ENCODE assay signal across 17 cellular contexts in genomic region chr11:134615041-134615615, GRCh38.
A peak's percentile ranks its signal among the peaks of the same experiment; 100 is the strongest.
DNase-seq lines count a peak whose midpoint lies in the region; ATAC-seq and TF ChIP-seq lines count a peak whose summit lies in the region.
"Had no signal": no experiment of that assay in that cellular context is flagged by ENCODE, and none has a peak within 500 bp of the region (broad histone marks: within the 10 kb centered on the region; RNA-seq: fewer than 3 reads in every experiment).

No MANE protein-coding gene starts in this region.

- no peak for ATAC-seq in activated CD4-positive, alpha-beta T cell treated with anti-CD3 and anti-CD28 coated beads for 36 hours
- ATAC-seq in stimulated activated naive CD8-positive, alpha-beta T cell treated with anti-CD3 and anti-CD28 coated beads, Interleukin-15, amount 100 ng/mL, for 72 hours: peak; percentile 31
- ATAC-seq in stimulated activated naive CD8-positive, alpha-beta T cell treated with anti-CD3 and anti-CD28 coated beads, Interleukin-15, Interleukin-2, amounts not matched to agents 100 U/mL and 50 U/mL, for 24 hours: no peak
- ATAC-seq: CD8-positive, alpha-beta T cell had no signal

- POLR2A ChIA-PET in activated CD4-positive, alpha-beta T cell treated with anti-CD3 and anti-CD28 coated beads, Interleukin-2, amount 10 ng/mL, durations not matched to agents 7 days and 5 days (lab: Charles Lee): no interaction called here
- POLR2A ChIA-PET in activated CD4-positive, alpha-beta T cell treated with anti-CD3 and anti-CD28 coated beads for 36 hours (lab: Charles Lee): no interaction called here
- POLR2A ChIA-PET in RWPE1 (lab: Yijun Ruan, JAX; ENCODE audit: low non-redundant PET): no interaction called here

- H2BK12ac ChIP-seq in neuronal stem cell (ENCODE audit: low read length): no peak overlapping the region

- intact Hi-C loops in activated CD4-positive, alpha-beta T cell treated with anti-CD3 and anti-CD28 coated beads for 36 hours (cut with DNase I, micrococcal nuclease): no loop called here

- H3K23ac ChIP-seq in neuronal stem cell (ENCODE audit: low read depth, low read length, poor library complexity): no peak overlapping the region

- no peak overlapping the region for H3K4ac ChIP-seq in neuronal stem cell (ENCODE audit: low read length)

- H2BK15ac ChIP-seq in neuronal stem cell (ENCODE audit: low read length): no peak overlapping the region

- H3K9ac ChIP-seq in neuronal stem cell (ENCODE audit: low read depth, low read length, poor library complexity): no peak overlapping the region

- no peak overlapping the region for H4K91ac ChIP-seq in neuronal stem cell (ENCODE audit: low read depth, low read length, poor library complexity)

- H2AFZ ChIP-seq in neuronal stem cell (ENCODE audit: low read length): no peak overlapping the region

- H3K9me3 ChIP-seq in neuronal stem cell (replicated peaks in 1 of 2; ENCODE audit: control insufficient read depth in 2 of 2, insufficient read depth in 1 of 2, low read depth in 1 of 2, low read length in 2 of 2): peaks cover 0 to 2% of the 10 kb centered on the region in 2 donors

- no peak overlapping the region for H3K18ac ChIP-seq in neuronal stem cell (ENCODE audit: low read length)

- H3K27ac Mint-ChIP-seq in activated CD4-positive, alpha-beta T cell treated with anti-CD3 and anti-CD28 coated beads, Interleukin-2, amount 10 ng/mL, durations not matched to agents 7 days and 5 days: no peak overlapping the region
- no peak overlapping the region for H3K27ac Mint-ChIP-seq in activated CD4-positive, alpha-beta T cell treated with anti-CD3 and anti-CD28 coated beads for 36 hours
- no peak overlapping the region for H3K27ac Mint-ChIP-seq in stimulated activated naive CD8-positive, alpha-beta T cell treated with anti-CD3 and anti-CD28 coated beads, Interleukin-15, amount 100 ng/mL, for 72 hours
- H3K27ac Mint-ChIP-seq: CD14-positive monocyte; CD8-positive, alpha-beta T cell; H9 had no signal

- DNase-seq in activated CD4-positive, alpha-beta T cell treated with anti-CD3 and anti-CD28 coated beads, Interleukin-2, amount 10 ng/mL, durations not matched to agents 7 days and 5 days: peak; percentile 2
- DNase-seq in activated CD4-positive, alpha-beta T cell treated with anti-CD3 and anti-CD28 coated beads for 36 hours: no peak
- DNase-seq in stimulated activated naive CD8-positive, alpha-beta T cell treated with anti-CD3 and anti-CD28 coated beads, Interleukin-15, amount 100 ng/mL, for 72 hours: no peak
- DNase-seq in stimulated activated naive CD8-positive, alpha-beta T cell treated with anti-CD3 and anti-CD28 coated beads, Interleukin-15, Interleukin-2, amounts not matched to agents 100 U/mL and 50 U/mL, for 24 hours: no peak
- no peak for DNase-seq in neuronal stem cell (ENCODE audit: low spot score)
- DNase-seq in NCI-H1105 treated with DMSO at 0.1 percent for 48 hours (lab: John Stamatoyannopoulos, UW): no peak
- DNase-seq in RWPE1 (ENCODE audit: low spot score): no peak
- no peak for DNase-seq in medulla oblongata (ENCODE audit: extremely low spot score)
- DNase-seq: CD8-positive, alpha-beta T cell; COR-L47; DMS153; DMS79 treated with DMSO at 0.1 percent for 48 hours; GF-D8; GOT3; H9 had no signal

- no peak overlapping the region for H3K4me3 Mint-ChIP-seq in activated CD4-positive, alpha-beta T cell treated with anti-CD3 and anti-CD28 coated beads, Interleukin-2, amount 10 ng/mL, durations not matched to agents 7 days and 5 days
- H3K4me3 Mint-ChIP-seq in activated CD4-positive, alpha-beta T cell treated with anti-CD3 and anti-CD28 coated beads for 36 hours: no peak overlapping the region
- no peak overlapping the region for H3K4me3 Mint-ChIP-seq in stimulated activated naive CD8-positive, alpha-beta T cell treated with anti-CD3 and anti-CD28 coated beads, Interleukin-15, amount 100 ng/mL, for 72 hours
- H3K4me3 Mint-ChIP-seq: CD14-positive monocyte; CD8-positive, alpha-beta T cell; H9 had no signal

- H3K4me1 Mint-ChIP-seq in activated CD4-positive, alpha-beta T cell treated with anti-CD3 and anti-CD28 coated beads, Interleukin-2, amount 10 ng/mL, durations not matched to agents 7 days and 5 days: no peaks in the 10 kb centered on the region
- no peaks in the 10 kb centered on the region for H3K4me1 Mint-ChIP-seq in activated CD4-positive, alpha-beta T cell treated with anti-CD3 and anti-CD28 coated beads for 36 hours
- no peaks in the 10 kb centered on the region for H3K4me1 Mint-ChIP-seq in stimulated activated naive CD8-positive, alpha-beta T cell treated with anti-CD3 and anti-CD28 coated beads, Interleukin-15, amount 100 ng/mL, for 72 hours
- H3K4me1 Mint-ChIP-seq: CD14-positive monocyte had no signal

- H3K79me1 ChIP-seq in neuronal stem cell (ENCODE audit: low read depth, low read length): no peaks in the 10 kb centered on the region

- CTCF ChIA-PET in activated CD4-positive, alpha-beta T cell treated with anti-CD3 and anti-CD28 coated beads, Interleukin-2, amount 10 ng/mL, durations not matched to agents 7 days and 5 days (lab: Charles Lee): interaction anchor here (0.8 kb wide), 1 partner anchor 17 kb away, joined by 4 read pairs; no protein-coding TSS in a partner anchor
- CTCF ChIA-PET in activated CD4-positive, alpha-beta T cell treated with anti-CD3 and anti-CD28 coated beads for 36 hours (lab: Charles Lee): no interaction called here
- CTCF ChIA-PET in RWPE1 (lab: Yijun Ruan, JAX): no interaction called here

- no peak overlapping the region for H3K27ac ChIP-seq in neuronal stem cell (replicated peaks; ENCODE audit: low read length)
- H3K27ac ChIP-seq in RWPE1: no peak overlapping the region
- H3K27ac ChIP-seq: 22Rv1 had no signal

- TF ChIP-seq CTCF in RWPE1 (conservative IDR thresholded peaks at IDR 0.05; ENCODE audit: low read depth): no peak

- peaks cover 0 to 3% (median 0%) of the 10 kb centered on the region in 3 experiments for H3K27me3 ChIP-seq in neuronal stem cell (ENCODE audit: control insufficient read depth in 3 of 3, insufficient read depth in 3 of 3, low read depth in 1 of 3, low read length in 3 of 3)

- no peaks in the 10 kb centered on the region for H3K4me1 ChIP-seq in neuronal stem cell (ENCODE audit: control insufficient read depth in 2 of 2, insufficient read depth in 1 of 2, low read depth in 1 of 2, low read length in 2 of 2)

- no CpG with 5 or more reads among the region's 5 CpGs for WGBS in neuronal stem cell (ENCODE audit: extremely low coverage in 2 of 2, insufficient read length in 2 of 2, insufficient replicate concordance in 1 of 2), 2 donors

- no peak overlapping the region for H2AK5ac ChIP-seq in neuronal stem cell (ENCODE audit: low read depth, low read length)

- H3K36me3 ChIP-seq in neuronal stem cell (replicated peaks in 1 of 2; ENCODE audit: control insufficient read depth in 2 of 2, insufficient read depth in 2 of 2, low read length in 2 of 2): no peaks in the 10 kb centered on the region

- no peak overlapping the region for H3K4me3 ChIP-seq in neuronal stem cell (ENCODE audit: low read length in 2 of 2)

- H3K14ac ChIP-seq in neuronal stem cell (ENCODE audit: low read length): peak overlapping the region; percentile 50

- no peaks in the 10 kb centered on the region for H3K9me3 Mint-ChIP-seq in activated CD4-positive, alpha-beta T cell treated with anti-CD3 and anti-CD28 coated beads, Interleukin-2, amount 10 ng/mL, durations not matched to agents 7 days and 5 days
- H3K9me3 Mint-ChIP-seq in activated CD4-positive, alpha-beta T cell treated with anti-CD3 and anti-CD28 coated beads for 36 hours (ENCODE audit: low read depth): no peaks in the 10 kb centered on the region
- no peaks in the 10 kb centered on the region for H3K9me3 Mint-ChIP-seq in stimulated activated naive CD8-positive, alpha-beta T cell treated with anti-CD3 and anti-CD28 coated beads, Interleukin-15, amount 100 ng/mL, for 72 hours
- H3K9me3 Mint-ChIP-seq: CD8-positive, alpha-beta T cell; H9 had no signal

- H3K27me3 Mint-ChIP-seq in activated CD4-positive, alpha-beta T cell treated with anti-CD3 and anti-CD28 coated beads, Interleukin-2, amount 10 ng/mL, durations not matched to agents 7 days and 5 days: peaks cover 3% of the 10 kb centered on the region
- H3K27me3 Mint-ChIP-seq in activated CD4-positive, alpha-beta T cell treated with anti-CD3 and anti-CD28 coated beads for 36 hours: peaks cover 4% of the 10 kb centered on the region
- H3K27me3 Mint-ChIP-seq in stimulated activated naive CD8-positive, alpha-beta T cell treated with anti-CD3 and anti-CD28 coated beads, Interleukin-15, amount 100 ng/mL, for 72 hours: no peaks in the 10 kb centered on the region

- no peak overlapping the region for H3K4me2 ChIP-seq in neuronal stem cell (ENCODE audit: insufficient read depth, low read length, poor library complexity, severe bottlenecking)

- no peak overlapping the region for H4K8ac ChIP-seq in neuronal stem cell (ENCODE audit: low read depth, low read length)

- no peak overlapping the region for H2BK5ac ChIP-seq in neuronal stem cell (ENCODE audit: low read length)

- H2BK120ac ChIP-seq in neuronal stem cell (ENCODE audit: low read depth, low read length): no peak overlapping the region

- no peaks in the 10 kb centered on the region for H3K36me3 Mint-ChIP-seq in activated CD4-positive, alpha-beta T cell treated with anti-CD3 and anti-CD28 coated beads, Interleukin-2, amount 10 ng/mL, durations not matched to agents 7 days and 5 days (ENCODE audit: low read depth)
- H3K36me3 Mint-ChIP-seq in activated CD4-positive, alpha-beta T cell treated with anti-CD3 and anti-CD28 coated beads for 36 hours (ENCODE audit: low read depth): no peaks in the 10 kb centered on the region
- H3K36me3 Mint-ChIP-seq: CD14-positive monocyte; CD8-positive, alpha-beta T cell had no signal
